In genomic region chr5:58458851-58459275, GRCh38 we compare ENCODE assay signal across 8 cellular contexts. TPM values are rescaled to one million over a fixed set of nuclear protein-coding genes. Genes with fewer than 3 reads are reported as not detected.
DNase-seq lines count a peak whose midpoint lies in the region; ATAC-seq and TF ChIP-seq lines count a peak whose summit lies in the region.

No MANE protein-coding gene starts in this region.

- H3K9ac ChIP-seq in OCI-LY1 (ENCODE audit: low read length) (no peak overlapping the region), neuronal stem cell (ENCODE audit: low read depth, low read length, poor library complexity) (no peak overlapping the region)

- no peak for TF ChIP-seq CTCF in CD8-positive, alpha-beta T cell (IDR thresholded peaks at IDR 0.05)
- TF ChIP-seq CTCF in OCI-LY1 (IDR thresholded peaks at IDR 0.05; ENCODE audit: low read length) (no peak), epithelial cell of esophagus (IDR thresholded peaks at IDR 0.05; ENCODE audit: insufficient read depth, low read depth, low read length, missing control alignments) (no peak), OCI-LY7 (conservative IDR thresholded peaks at IDR 0.05; ENCODE audit: low read length) (no peak)

- peak overlapping the region; percentile 81 for H3K4me3 ChIP-seq in CD8-positive, alpha-beta T cell (ENCODE audit: low read depth, low read length)
- H3K4me3 ChIP-seq in OCI-LY1 (ENCODE audit: low read depth, low read length, poor library complexity, severe bottlenecking) (peak overlapping the region; percentile 63), epithelial cell of esophagus (ENCODE audit: low read length) (peak overlapping the region; percentile 84), neuronal stem cell (ENCODE audit: low read length in 2 of 2) (peak overlapping the region; percentile 90 to 96), OCI-LY7 (ENCODE audit: low read depth, low read length, poor library complexity, severe bottlenecking) (no peak overlapping the region)

- peaks cover 4% of the 10 kb centered on the region for H3K79me1 ChIP-seq in neuronal stem cell (ENCODE audit: low read depth, low read length)

- no peaks in the 10 kb centered on the region for H3K36me3 ChIP-seq in CD8-positive, alpha-beta T cell (ENCODE audit: insufficient read depth, low read length)
- H3K36me3 ChIP-seq in OCI-LY1 (ENCODE audit: insufficient read depth, low read length) (no peaks in the 10 kb centered on the region), neuronal stem cell (replicated peaks in 1 of 2; ENCODE audit: control insufficient read depth in 2 of 2, insufficient read depth in 2 of 2, low read length in 2 of 2) (peaks cover 15 to 49% of the 10 kb centered on the region in 2 donors), OCI-LY7 (ENCODE audit: insufficient read depth, low read length) (no peaks in the 10 kb centered on the region)

- POLR2A ChIA-PET in CD8-positive, alpha-beta T cell (lab: Charles Lee) = no interaction called here
- POLR2A ChIA-PET in OCI-LY7 (lab: Charles Lee) = no interaction called here

- H4K20me1 ChIP-seq in OCI-LY1 (ENCODE audit: insufficient read depth, low read length) (no peaks in the 10 kb centered on the region), OCI-LY7 (ENCODE audit: insufficient read depth, low read length) (no peaks in the 10 kb centered on the region)

- H3K4me1 Mint-ChIP-seq in CD8-positive, alpha-beta T cell (ENCODE audit: low read depth) = peaks cover 13% of the 10 kb centered on the region

- H3K27ac ChIP-seq in CD8-positive, alpha-beta T cell (ENCODE audit: low read depth, low read length) = no peak overlapping the region
- H3K27ac ChIP-seq in OCI-LY1 (ENCODE audit: low read depth, low read length, poor library complexity, severe bottlenecking) (no peak overlapping the region), neuronal stem cell (replicated peaks; ENCODE audit: low read length) (no peak overlapping the region), OCI-LY7 (ENCODE audit: low read depth, low read length, poor library complexity, severe bottlenecking) (no peak overlapping the region)

- no peak overlapping the region for H2BK15ac ChIP-seq in neuronal stem cell (ENCODE audit: low read length)

- H3K27ac Mint-ChIP-seq in CD8-positive, alpha-beta T cell = no peak overlapping the region

- BruUV-seq in OCI-LY7 (replicated peaks; lab: Mats Ljungman, UMichigan) = no TSS peak

- no peak overlapping the region for H3K14ac ChIP-seq in neuronal stem cell (ENCODE audit: low read length)

- H3K36me3 Mint-ChIP-seq in CD8-positive, alpha-beta T cell = peaks cover 2% of the 10 kb centered on the region

- ATAC-seq in CD8-positive, alpha-beta T cell = no peak
- ATAC-seq in HG03432 (IDR thresholded peaks at IDR 0.05; ENCODE audit: unreplicated experiment) = no peak

- CTCF ChIA-PET in CD8-positive, alpha-beta T cell (lab: Charles Lee) = interaction anchor here (0.9 to 7.5 kb wide), 4 partner anchors 10 to 1160 kb away, joined by 3 to 68 read pairs (median 4); no protein-coding TSS in a partner anchor
- CTCF ChIA-PET in OCI-LY7 (lab: Charles Lee; ENCODE audit: unreplicated experiment) = no interaction called here

- H3K4me1 ChIP-seq in CD8-positive, alpha-beta T cell (ENCODE audit: insufficient read depth, low read length) = peaks cover 7% of the 10 kb centered on the region
- peaks cover 35% of the 10 kb centered on the region for H3K4me1 ChIP-seq in OCI-LY1 (ENCODE audit: insufficient read depth, low read length, severe bottlenecking)
- H3K4me1 ChIP-seq in neuronal stem cell (ENCODE audit: control insufficient read depth in 2 of 2, insufficient read depth in 1 of 2, low read depth in 1 of 2, low read length in 2 of 2) = peaks cover 2 to 23% of the 10 kb centered on the region in 2 donors
- no peaks in the 10 kb centered on the region for H3K4me1 ChIP-seq in OCI-LY7 (ENCODE audit: insufficient read depth, low read length, poor library complexity, severe bottlenecking)

- DNase-seq in CD8-positive, alpha-beta T cell = no peak
- DNase-seq in epithelial cell of esophagus (ENCODE audit: low read depth) (peak; percentile 75), neuronal stem cell (ENCODE audit: low spot score) (no peak), OCI-LY7 (ENCODE audit: low spot score) (no peak), NCI-H526 treated with DMSO at 0.1 percent for 48 hours (lab: John Stamatoyannopoulos, UW) (no peak), middle frontal gyrus (ENCODE audit: extremely low spot score, low spot score) (no peak)

- H3K18ac ChIP-seq in neuronal stem cell (ENCODE audit: low read length) = no peak overlapping the region

- no peak overlapping the region for H4K91ac ChIP-seq in neuronal stem cell (ENCODE audit: low read depth, low read length, poor library complexity)

- peaks cover 8% of the 10 kb centered on the region for H3K27me3 ChIP-seq in CD8-positive, alpha-beta T cell (ENCODE audit: insufficient read depth, low read length)
- H3K27me3 ChIP-seq in OCI-LY1 (ENCODE audit: insufficient read depth, low read length) = no peaks in the 10 kb centered on the region
- H3K27me3 ChIP-seq in neuronal stem cell (ENCODE audit: control insufficient read depth in 3 of 3, insufficient read depth in 3 of 3, low read depth in 1 of 3, low read length in 3 of 3) = no peaks in the 10 kb centered on the region

- H3K79me2 ChIP-seq in OCI-LY1 (ENCODE audit: insufficient read depth, low read length) (no peaks in the 10 kb centered on the region), OCI-LY7 (ENCODE audit: insufficient read depth, low read depth, low read length) (no peaks in the 10 kb centered on the region)

- no peak overlapping the region for H3K4ac ChIP-seq in neuronal stem cell (ENCODE audit: low read length)

- WGBS in neuronal stem cell (ENCODE audit: extremely low coverage in 2 of 2, insufficient read length in 2 of 2, insufficient replicate concordance in 1 of 2), 2 donors = no CpG with 5 or more reads among the region's 10 CpGs

- H2AK5ac ChIP-seq in neuronal stem cell (ENCODE audit: low read depth, low read length) = no peak overlapping the region

- peaks cover 11% of the 10 kb centered on the region for H3K27me3 Mint-ChIP-seq in CD8-positive, alpha-beta T cell (ENCODE audit: low read depth)

- H2AFZ ChIP-seq in OCI-LY1 (ENCODE audit: low read length) = no peak overlapping the region
- H2AFZ ChIP-seq in neuronal stem cell (ENCODE audit: low read length) = peak overlapping the region; percentile 97
- no peak overlapping the region for H2AFZ ChIP-seq in OCI-LY7 (ENCODE audit: low read length)

- no peak overlapping the region for H3K23ac ChIP-seq in neuronal stem cell (ENCODE audit: low read depth, low read length, poor library complexity)

- H2BK120ac ChIP-seq in neuronal stem cell (ENCODE audit: low read depth, low read length) = no peak overlapping the region

- peak overlapping the region; percentile 80 for H3K4me2 ChIP-seq in OCI-LY1 (ENCODE audit: low read length)
- H3K4me2 ChIP-seq in neuronal stem cell (ENCODE audit: insufficient read depth, low read length, poor library complexity, severe bottlenecking) = peak overlapping the region; percentile 90
- H3K4me2 ChIP-seq in OCI-LY7 (ENCODE audit: low read length) = no peak overlapping the region

- no peaks in the 10 kb centered on the region for H3F3A ChIP-seq in OCI-LY1 (ENCODE audit: insufficient read depth, low read length)

- no peaks in the 10 kb centered on the region for H3K9me3 ChIP-seq in CD8-positive, alpha-beta T cell (ENCODE audit: low read length)
- no peaks in the 10 kb centered on the region for H3K9me3 ChIP-seq in OCI-LY1 (ENCODE audit: low read length)
- H3K9me3 ChIP-seq in neuronal stem cell (replicated peaks in 1 of 2; ENCODE audit: control insufficient read depth in 2 of 2, insufficient read depth in 1 of 2, low read depth in 1 of 2, low read length in 2 of 2) = no peaks in the 10 kb centered on the region
- H3K9me3 ChIP-seq in OCI-LY7 (ENCODE audit: low read length) = no peaks in the 10 kb centered on the region

- no peak overlapping the region for H2BK12ac ChIP-seq in neuronal stem cell (ENCODE audit: low read length)

- H2BK5ac ChIP-seq in neuronal stem cell (ENCODE audit: low read length) = no peak overlapping the region

- H3K9me2 ChIP-seq in OCI-LY1 (ENCODE audit: low read depth, low read length) (no peaks in the 10 kb centered on the region), OCI-LY7 (ENCODE audit: insufficient read depth, low read length) (no peaks in the 10 kb centered on the region)

- peak overlapping the region; percentile 90 for H3K4me3 Mint-ChIP-seq in CD8-positive, alpha-beta T cell

- intact Hi-C loops in CD8-positive, alpha-beta T cell (cut with DNase I, micrococcal nuclease) = loop anchor here in 1 of 2 experiments (1.0 kb wide), 1 partner anchor 964 kb away; no protein-coding TSS in a partner anchor
- intact Hi-C loops in OCI-LY7 (cut with micrococcal nuclease; ENCODE audit: unreplicated experiment) = no loop called here

- no peaks in the 10 kb centered on the region for H3K9me3 Mint-ChIP-seq in CD8-positive, alpha-beta T cell

- no peak overlapping the region for H4K8ac ChIP-seq in neuronal stem cell (ENCODE audit: low read depth, low read length)

RNA-seq across cellular contexts. Expression of gene PLK2, which starts 1.0 kb away (rescaled TPM):
- 10 to 100 TPM; 53.3 to 68.1 TPM for total RNA-seq in CD8-positive, alpha-beta T cell
- 35.2 TPM for polyA plus RNA-seq in neuronal stem cell (2013, experiment 1 of 2)
- 35.0 TPM for polyA plus RNA-seq in neuronal stem cell (2013, experiment 2 of 2)
- 0.19 TPM in 1 of 2 replicates, not detected in the other for total RNA-seq in OCI-LY7 (2014; rRNA removed; shearing (Covaris generic))
- 0.59 TPM in 1 of 2 replicates, not detected in the other for total RNA-seq in OCI-LY7 (2022)

RNA-seq across cellular contexts. Expression of gene GAPT, which starts 32.4 kb away (rescaled TPM):
- under 1 TPM in 1 of 2 experiments, not detected in 1; 0.54 TPM for total RNA-seq in CD8-positive, alpha-beta T cell
- polyA plus RNA-seq in neuronal stem cell (2013, experiment 1 of 2) = not detected
- not detected for polyA plus RNA-seq in neuronal stem cell (2013, experiment 2 of 2)
- 15.1 and 16.6 TPM in 2 replicates for total RNA-seq in OCI-LY7 (2014; rRNA removed; shearing (Covaris generic))
- total RNA-seq in OCI-LY7 (2022) = 9.0 and 11.2 TPM in 2 replicates

Comparison
In these comparisons a context has a peak if more than half of its experiments do, and no peak if none do; other contexts are left out.
1. RNA of gene PLK2, which starts 1.0 kb away (total RNA-seq): 53.3 to 68.1 TPM in CD8-positive, alpha-beta T cell; 0.19 to 0.59 TPM in OCI-LY7; every median in the first group is over 10 times any median in the second.
2. RNA of gene GAPT, which starts 32.4 kb away (total RNA-seq): 9.0 to 16.6 TPM in OCI-LY7; 0.54 TPM in CD8-positive, alpha-beta T cell; every median in the first group is over 4 times any median in the second.